ENCODE assay signal across 1 cellular context in the genomic region with DNA sequence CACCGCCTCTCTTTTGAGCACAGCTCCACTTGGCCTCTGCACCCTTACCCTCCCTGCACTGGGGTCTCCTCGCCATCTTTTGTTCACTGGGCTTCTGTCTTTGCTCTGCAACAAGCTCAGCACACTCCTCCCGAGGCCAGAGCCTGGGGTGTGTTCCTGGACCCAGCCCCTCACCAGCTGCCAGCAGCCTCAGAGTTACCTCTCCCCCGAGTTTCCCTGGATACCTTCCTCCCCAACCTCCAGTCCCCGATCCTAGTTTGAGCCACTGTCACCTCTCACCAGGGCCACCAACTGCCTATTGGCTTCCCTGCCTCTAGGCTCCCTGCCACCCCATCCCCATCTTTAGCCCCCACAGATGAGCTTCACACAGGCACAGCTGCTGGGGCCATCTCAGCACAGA.
TF ChIP-seq lines count a peak whose summit lies in the region.

No MANE protein-coding gene starts in this region.

TF ChIP-seq in WTC11, 78 proteins besides CTCF, POLR2A, EP300 and RAD21:
- TF ChIP-seq USF1 (CRISPR knock-in tag; IDR thresholded peaks at IDR 0.05) (no peak), ZNF512 (CRISPR knock-in tag; IDR thresholded peaks at IDR 0.05; ENCODE audit: borderline replicate concordance) (no peak), USF2 (CRISPR knock-in tag; IDR thresholded peaks at IDR 0.05) (no peak), ATF1 (CRISPR knock-in tag; IDR thresholded peaks at IDR 0.05) (no peak), CREM (CRISPR knock-in tag; IDR thresholded peaks at IDR 0.05) (no peak), CREB1 (CRISPR knock-in tag; IDR thresholded peaks at IDR 0.05) (no peak), ZNF121 (CRISPR knock-in tag; IDR thresholded peaks at IDR 0.05) (no peak)
- TF ChIP-seq, protein P1, sequence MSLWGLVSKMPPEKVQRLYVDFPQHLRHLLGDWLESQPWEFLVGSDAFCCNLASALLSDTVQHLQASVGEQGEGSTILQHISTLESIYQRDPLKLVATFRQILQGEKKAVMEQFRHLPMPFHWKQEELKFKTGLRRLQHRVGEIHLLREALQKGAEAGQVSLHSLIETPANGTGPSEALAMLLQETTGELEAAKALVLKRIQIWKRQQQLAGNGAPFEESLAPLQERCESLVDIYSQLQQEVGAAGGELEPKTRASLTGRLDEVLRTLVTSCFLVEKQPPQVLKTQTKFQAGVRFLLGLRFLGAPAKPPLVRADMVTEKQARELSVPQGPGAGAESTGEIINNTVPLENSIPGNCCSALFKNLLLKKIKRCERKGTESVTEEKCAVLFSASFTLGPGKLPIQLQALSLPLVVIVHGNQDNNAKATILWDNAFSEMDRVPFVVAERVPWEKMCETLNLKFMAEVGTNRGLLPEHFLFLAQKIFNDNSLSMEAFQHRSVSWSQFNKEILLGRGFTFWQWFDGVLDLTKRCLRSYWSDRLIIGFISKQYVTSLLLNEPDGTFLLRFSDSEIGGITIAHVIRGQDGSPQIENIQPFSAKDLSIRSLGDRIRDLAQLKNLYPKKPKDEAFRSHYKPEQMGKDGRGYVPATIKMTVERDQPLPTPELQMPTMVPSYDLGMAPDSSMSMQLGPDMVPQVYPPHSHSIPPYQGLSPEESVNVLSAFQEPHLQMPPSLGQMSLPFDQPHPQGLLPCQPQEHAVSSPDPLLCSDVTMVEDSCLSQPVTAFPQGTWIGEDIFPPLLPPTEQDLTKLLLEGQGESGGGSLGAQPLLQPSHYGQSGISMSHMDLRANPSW (CRISPR knock-in tag; conservative IDR thresholded peaks at IDR 0.05; ENCODE audit: low read depth): no peak
